8 cellular contexts compared by ENCODE assay signal in genomic region chr17:2064980-2065785, GRCh38. TPM values are rescaled to one million over a fixed set of nuclear protein-coding genes. Genes with fewer than 3 reads are reported as not detected.
DNase-seq lines count a peak whose midpoint lies in the region; ATAC-seq and TF ChIP-seq lines count a peak whose summit lies in the region.

No MANE protein-coding gene starts in this region.

- peak; percentile 65 for TF ChIP-seq CTCF in BJ (IDR thresholded peaks at IDR 0.05; ENCODE audit: insufficient read depth, low read depth, low read length)
- TF ChIP-seq CTCF in fibroblast of pulmonary artery (IDR thresholded peaks at IDR 0.05; ENCODE audit: low read length, missing control alignments), result peak; percentile 61
- peak in 1 of 5 experiments; percentile 17 for TF ChIP-seq CTCF in gastrocnemius medialis (IDR thresholded peaks at IDR 0.05 in 4 of 5, conservative IDR thresholded peaks at IDR 0.05 in 1 of 5)

- H3K27me3 ChIP-seq in BJ (ENCODE audit: control insufficient read depth, insufficient read depth, low read length) (no peaks in the 10 kb centered on the region), gastrocnemius medialis (no peaks in the 10 kb centered on the region)

- peaks cover 2% of the 10 kb centered on the region for H3K27me3 Mint-ChIP-seq in activated CD4-positive, alpha-beta memory T cell treated with anti-CD3 and anti-CD28 coated beads for 36 hours

- DNase-seq in BJ (ENCODE audit: low read depth), result no peak
- DNase-seq in activated CD4-positive, alpha-beta memory T cell treated with anti-CD3 and anti-CD28 coated beads for 36 hours, result peak; percentile 89
- peak; percentile 80 for DNase-seq in fibroblast of pulmonary artery (ENCODE audit: low read depth)
- DNase-seq in gastrocnemius medialis, result no peak
- no peak for DNase-seq in cerebellar cortex (ENCODE audit: low spot score)

- peaks cover 76% of the 10 kb centered on the region for H3K36me3 Mint-ChIP-seq in activated CD4-positive, alpha-beta memory T cell treated with anti-CD3 and anti-CD28 coated beads for 36 hours

- peak; percentile 36 for ATAC-seq in HG03342 (IDR thresholded peaks at IDR 0.05; ENCODE audit: unreplicated experiment)
- ATAC-seq in gastrocnemius medialis, result no peak
- no peak for ATAC-seq in GM19328 (IDR thresholded peaks at IDR 0.05; ENCODE audit: unreplicated experiment)
- no peak for ATAC-seq in GM21717 (IDR thresholded peaks at IDR 0.05; ENCODE audit: unreplicated experiment)

- POLR2A ChIA-PET in BJ (lab: Charles Lee), result no interaction called here
- POLR2A ChIA-PET in activated CD4-positive, alpha-beta memory T cell treated with anti-CD3 and anti-CD28 coated beads for 36 hours (lab: Charles Lee), result interaction anchor here (2.0 kb wide), 1 partner anchor 9 kb away, joined by 12 read pairs; the partner anchor contains the start of gene HIC1

- no peaks in the 10 kb centered on the region for H3K9me3 ChIP-seq in gastrocnemius medialis

- no peak for TF ChIP-seq POLR2A in gastrocnemius medialis (IDR thresholded peaks at IDR 0.05)

- CTCF ChIA-PET in BJ (lab: Yijun Ruan, JAX), result interaction anchor here (0.6 to 7.0 kb wide), 16 partner anchors 7 to 309 kb away, joined by 3 to 58 read pairs (median 5); partner anchors contain the start of gene HIC1
- CTCF ChIA-PET in activated CD4-positive, alpha-beta memory T cell treated with anti-CD3 and anti-CD28 coated beads for 36 hours (lab: Charles Lee), result interaction anchor here (0.7 to 8.3 kb wide), 9 partner anchors 9 to 180 kb away, joined by 3 to 122 read pairs (median 5); partner anchors contain the start of gene HIC1

- in situ Hi-C loops in gastrocnemius medialis (cut with MboI; ENCODE audit: low sequenced_read_pairs in 4 of 4), result loop anchor here in 3 of 4 donors (5.0 to 10.0 kb wide), 3 partner anchors 177 to 182 kb away; no protein-coding TSS in a partner anchor

- H3K27ac ChIP-seq in gastrocnemius medialis, result peak overlapping the region; percentile 68 to 82 (median 74)

- H3K27ac Mint-ChIP-seq in activated CD4-positive, alpha-beta memory T cell treated with anti-CD3 and anti-CD28 coated beads for 36 hours, result no peak overlapping the region

- H3K36me3 ChIP-seq in BJ (ENCODE audit: control insufficient read depth, insufficient read depth, low read length), result peaks cover 23% of the 10 kb centered on the region
- peaks cover 0 to 25% of the 10 kb centered on the region in 2 donors for H3K36me3 ChIP-seq in gastrocnemius medialis

- H3K4me3 ChIP-seq in BJ (ENCODE audit: low read depth, low read length) (no peak overlapping the region), fibroblast of pulmonary artery (replicated peaks; ENCODE audit: low read depth, low read length) (no peak overlapping the region), gastrocnemius medialis (no peak overlapping the region)

- peaks cover 40 to 41% of the 10 kb centered on the region in 2 donors for H3K4me1 ChIP-seq in gastrocnemius medialis

- H3K4me1 Mint-ChIP-seq in activated CD4-positive, alpha-beta memory T cell treated with anti-CD3 and anti-CD28 coated beads for 36 hours (ENCODE audit: low read depth), result peaks cover 29% of the 10 kb centered on the region

- H3K4me3 Mint-ChIP-seq in activated CD4-positive, alpha-beta memory T cell treated with anti-CD3 and anti-CD28 coated beads for 36 hours, result no peak overlapping the region

- intact Hi-C loops in activated CD4-positive, alpha-beta memory T cell treated with anti-CD3 and anti-CD28 coated beads for 36 hours (cut with micrococcal nuclease), result no loop called here
- intact Hi-C loops in gastrocnemius medialis (cut with DNase I; ENCODE audit: low total_unique reads), result no loop called here

- no peaks in the 10 kb centered on the region for H3K9me3 Mint-ChIP-seq in activated CD4-positive, alpha-beta memory T cell treated with anti-CD3 and anti-CD28 coated beads for 36 hours

RNA-seq across cellular contexts. Expression of gene HIC1, which starts 10.3 kb away (rescaled TPM):
- polyA plus RNA-seq in BJ (2011; rRNA removed), result 14.8 and 15.1 TPM in 2 replicates
- polyA minus RNA-seq in BJ (2011; rRNA and poly(A)+ RNA removed), result 10.3 and 11.1 TPM in 2 replicates
- total RNA-seq in activated CD4-positive, alpha-beta memory T cell treated with anti-CD3 and anti-CD28 coated beads for 36 hours, result 10 to 100 TPM; 13.1 to 13.2 TPM
- total RNA-seq in gastrocnemius medialis, result 1 to 10 TPM; 4.6 to 9.6 (median 6.9) TPM

RNA-seq across cellular contexts. Expression of gene OVCA2, which starts 23.4 kb away (rescaled TPM):
- polyA plus RNA-seq in BJ (2011; rRNA removed), result 42.0 and 56.7 TPM in 2 replicates
- polyA minus RNA-seq in BJ (2011; rRNA and poly(A)+ RNA removed), result 12.0 and 19.1 TPM in 2 replicates
- total RNA-seq in activated CD4-positive, alpha-beta memory T cell treated with anti-CD3 and anti-CD28 coated beads for 36 hours, result 10 to 100 TPM; 31.7 to 34.8 TPM
- 10 to 100 TPM; 12.6 to 50.2 (median 34.4) TPM for total RNA-seq in gastrocnemius medialis

RNA-seq across cellular contexts. Expression of gene DPH1, which starts 35.2 kb away (rescaled TPM):
- 36.1 and 54.6 TPM in 2 replicates for polyA plus RNA-seq in BJ (2011; rRNA removed)
- 41.5 and 59.5 TPM in 2 replicates for polyA minus RNA-seq in BJ (2011; rRNA and poly(A)+ RNA removed)
- total RNA-seq in activated CD4-positive, alpha-beta memory T cell treated with anti-CD3 and anti-CD28 coated beads for 36 hours, result 10 to 100 TPM; 29.4 to 31.1 TPM
- total RNA-seq in gastrocnemius medialis, result 10 to 100 TPM; 47.2 to 59.9 (median 57.7) TPM

RNA-seq across cellular contexts. Expression of gene RTN4RL1, which starts 40.0 kb away (rescaled TPM):
- 0.16 and 0.32 TPM in 2 replicates for polyA plus RNA-seq in BJ (2011; rRNA removed)
- polyA minus RNA-seq in BJ (2011; rRNA and poly(A)+ RNA removed), result 0.05 TPM in 2 replicates
- under 1 TPM; 0.17 to 0.21 TPM for total RNA-seq in activated CD4-positive, alpha-beta memory T cell treated with anti-CD3 and anti-CD28 coated beads for 36 hours
- 1 to 10 TPM in 2 of 4 donors, under 1 TPM in 2; 0.31 to 1.7 (median 1.2) TPM for total RNA-seq in gastrocnemius medialis

Comparison
In these comparisons a context has a peak if more than half of its experiments do, and no peak if none do; other contexts are left out.
1. DNase-seq: peak in activated CD4-positive, alpha-beta memory T cell treated with anti-CD3 and anti-CD28 coated beads for 36 hours (single experiment) and fibroblast of pulmonary artery (single experiment); none in BJ (single experiment), gastrocnemius medialis (0 of 2) and cerebellar cortex (single experiment).